Comparison of ENCODE assay signal across 1 cellular context in the genomic region with DNA sequence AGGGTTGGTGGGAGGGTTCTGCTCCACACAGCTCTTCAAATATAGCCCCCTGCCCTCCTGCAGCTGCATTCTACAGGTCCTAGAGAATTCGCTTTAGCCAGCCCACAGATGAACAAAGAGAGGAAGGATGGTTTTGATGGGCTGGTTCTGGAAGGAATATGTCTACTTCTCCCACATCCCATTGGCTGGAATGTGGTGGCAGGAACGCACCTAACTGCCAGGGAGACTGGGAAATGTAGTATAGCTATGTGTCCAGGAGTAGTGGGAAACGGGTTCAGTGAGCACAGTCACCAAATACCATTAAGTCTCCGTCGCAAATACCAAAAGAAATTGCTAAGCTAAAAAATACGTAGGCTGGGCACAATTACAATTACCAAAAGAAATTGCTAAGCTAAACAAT.
TF ChIP-seq lines count a peak whose summit lies in the region.

No MANE protein-coding gene starts in this region.

TF ChIP-seq in GM23338, 12 proteins besides CTCF, POLR2A, EP300 and RAD21 (continued from another document):
- TF ChIP-seq EZH2 (IDR thresholded peaks at IDR 0.05; ENCODE audit: low read depth, unreplicated experiment) (no peak), EZH2phosphoT487 (IDR thresholded peaks at IDR 0.05; ENCODE audit: unreplicated experiment) (no peak), CREB1 (CRISPR knock-in tag; IDR thresholded peaks at IDR 0.05; ENCODE audit: low read depth) (no peak), STAT1 (IDR thresholded peaks at IDR 0.05; ENCODE audit: unreplicated experiment) (no peak), ZNF331 (CRISPR knock-in tag; IDR thresholded peaks at IDR 0.05; ENCODE audit: low read depth) (no peak), JUNB (IDR thresholded peaks at IDR 0.05; ENCODE audit: unreplicated experiment) (no peak), POLR2AphosphoS5 (IDR thresholded peaks at IDR 0.05; ENCODE audit: low read depth) (no peak)
- TF ChIP-seq, protein P1, sequence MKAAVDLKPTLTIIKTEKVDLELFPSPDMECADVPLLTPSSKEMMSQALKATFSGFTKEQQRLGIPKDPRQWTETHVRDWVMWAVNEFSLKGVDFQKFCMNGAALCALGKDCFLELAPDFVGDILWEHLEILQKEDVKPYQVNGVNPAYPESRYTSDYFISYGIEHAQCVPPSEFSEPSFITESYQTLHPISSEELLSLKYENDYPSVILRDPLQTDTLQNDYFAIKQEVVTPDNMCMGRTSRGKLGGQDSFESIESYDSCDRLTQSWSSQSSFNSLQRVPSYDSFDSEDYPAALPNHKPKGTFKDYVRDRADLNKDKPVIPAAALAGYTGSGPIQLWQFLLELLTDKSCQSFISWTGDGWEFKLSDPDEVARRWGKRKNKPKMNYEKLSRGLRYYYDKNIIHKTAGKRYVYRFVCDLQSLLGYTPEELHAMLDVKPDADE (IDR thresholded peaks at IDR 0.05), result no peak
- TF ChIP-seq, protein P2, sequence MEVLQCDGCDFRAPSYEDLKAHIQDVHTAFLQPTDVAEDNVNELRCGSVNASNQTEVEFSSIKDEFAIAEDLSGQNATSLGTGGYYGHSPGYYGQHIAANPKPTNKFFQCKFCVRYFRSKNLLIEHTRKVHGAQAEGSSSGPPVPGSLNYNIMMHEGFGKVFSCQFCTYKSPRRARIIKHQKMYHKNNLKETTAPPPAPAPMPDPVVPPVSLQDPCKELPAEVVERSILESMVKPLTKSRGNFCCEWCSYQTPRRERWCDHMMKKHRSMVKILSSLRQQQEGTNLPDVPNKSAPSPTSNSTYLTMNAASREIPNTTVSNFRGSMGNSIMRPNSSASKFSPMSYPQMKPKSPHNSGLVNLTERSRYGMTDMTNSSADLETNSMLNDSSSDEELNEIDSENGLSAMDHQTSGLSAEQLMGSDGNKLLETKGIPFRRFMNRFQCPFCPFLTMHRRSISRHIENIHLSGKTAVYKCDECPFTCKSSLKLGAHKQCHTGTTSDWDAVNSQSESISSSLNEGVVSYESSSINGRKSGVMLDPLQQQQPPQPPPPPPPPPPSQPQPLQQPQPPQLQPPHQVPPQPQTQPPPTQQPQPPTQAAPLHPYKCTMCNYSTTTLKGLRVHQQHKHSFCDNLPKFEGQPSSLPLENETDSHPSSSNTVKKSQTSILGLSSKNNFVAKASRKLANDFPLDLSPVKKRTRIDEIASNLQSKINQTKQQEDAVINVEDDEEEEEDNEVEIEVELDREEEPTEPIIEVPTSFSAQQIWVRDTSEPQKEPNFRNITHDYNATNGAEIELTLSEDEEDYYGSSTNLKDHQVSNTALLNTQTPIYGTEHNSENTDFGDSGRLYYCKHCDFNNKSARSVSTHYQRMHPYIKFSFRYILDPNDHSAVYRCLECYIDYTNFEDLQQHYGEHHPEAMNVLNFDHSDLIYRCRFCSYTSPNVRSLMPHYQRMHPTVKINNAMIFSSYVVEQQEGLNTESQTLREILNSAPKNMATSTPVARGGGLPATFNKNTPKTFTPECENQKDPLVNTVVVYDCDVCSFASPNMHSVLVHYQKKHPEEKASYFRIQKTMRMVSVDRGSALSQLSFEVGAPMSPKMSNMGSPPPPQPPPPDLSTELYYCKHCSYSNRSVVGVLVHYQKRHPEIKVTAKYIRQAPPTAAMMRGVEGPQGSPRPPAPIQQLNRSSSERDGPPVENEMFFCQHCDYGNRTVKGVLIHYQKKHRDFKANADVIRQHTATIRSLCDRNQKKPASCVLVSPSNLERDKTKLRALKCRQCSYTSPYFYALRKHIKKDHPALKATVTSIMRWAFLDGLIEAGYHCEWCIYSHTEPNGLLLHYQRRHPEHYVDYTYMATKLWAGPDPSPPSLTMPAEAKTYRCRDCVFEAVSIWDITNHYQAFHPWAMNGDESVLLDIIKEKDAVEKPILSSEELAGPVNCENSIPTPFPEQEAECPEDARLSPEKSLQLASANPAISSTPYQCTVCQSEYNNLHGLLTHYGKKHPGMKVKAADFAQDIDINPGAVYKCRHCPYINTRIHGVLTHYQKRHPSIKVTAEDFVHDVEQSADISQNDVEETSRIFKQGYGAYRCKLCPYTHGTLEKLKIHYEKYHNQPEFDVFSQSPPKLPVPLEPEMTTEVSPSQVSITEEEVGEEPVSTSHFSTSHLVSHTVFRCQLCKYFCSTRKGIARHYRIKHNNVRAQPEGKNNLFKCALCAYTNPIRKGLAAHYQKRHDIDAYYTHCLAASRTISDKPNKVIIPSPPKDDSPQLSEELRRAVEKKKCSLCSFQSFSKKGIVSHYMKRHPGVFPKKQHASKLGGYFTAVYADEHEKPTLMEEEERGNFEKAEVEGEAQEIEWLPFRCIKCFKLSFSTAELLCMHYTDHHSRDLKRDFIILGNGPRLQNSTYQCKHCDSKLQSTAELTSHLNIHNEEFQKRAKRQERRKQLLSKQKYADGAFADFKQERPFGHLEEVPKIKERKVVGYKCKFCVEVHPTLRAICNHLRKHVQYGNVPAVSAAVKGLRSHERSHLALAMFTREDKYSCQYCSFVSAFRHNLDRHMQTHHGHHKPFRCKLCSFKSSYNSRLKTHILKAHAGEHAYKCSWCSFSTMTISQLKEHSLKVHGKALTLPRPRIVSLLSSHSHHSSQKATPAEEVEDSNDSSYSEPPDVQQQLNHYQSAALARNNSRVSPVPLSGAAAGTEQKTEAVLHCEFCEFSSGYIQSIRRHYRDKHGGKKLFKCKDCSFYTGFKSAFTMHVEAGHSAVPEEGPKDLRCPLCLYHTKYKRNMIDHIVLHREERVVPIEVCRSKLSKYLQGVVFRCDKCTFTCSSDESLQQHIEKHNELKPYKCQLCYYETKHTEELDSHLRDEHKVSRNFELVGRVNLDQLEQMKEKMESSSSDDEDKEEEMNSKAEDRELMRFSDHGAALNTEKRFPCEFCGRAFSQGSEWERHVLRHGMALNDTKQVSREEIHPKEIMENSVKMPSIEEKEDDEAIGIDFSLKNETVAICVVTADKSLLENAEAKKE (CRISPR knock-in tag; IDR thresholded peaks at IDR 0.05), result no peak
